In genomic region chr6:41871677-41872076, GRCh38 we compare ENCODE assay signal across 18 cellular contexts.
"Had no signal": no experiment of that assay in that cellular context is flagged by ENCODE, and none has a peak within 500 bp of the region (broad histone marks: within the 10 kb centered on the region; RNA-seq: fewer than 3 reads in every experiment).

No MANE protein-coding gene starts in this region.

- H3K4me3 ChIP-seq: esophagus muscularis mucosa, gastrocnemius medialis, heart right ventricle, psoas muscle, right lobe of liver, suprapubic skin, thyroid gland had no signal

- H3K36me3 ChIP-seq: right lobe of liver, suprapubic skin, thyroid gland had no signal

- DNase-seq: effector memory CD8-positive, alpha-beta T cell; gastrocnemius medialis; heart right ventricle; hypothalamus; kidney glomerular epithelial cell; mesendoderm; naive thymus-derived CD4-positive, alpha-beta T cell; nephron progenitor cell; psoas muscle; retina; stimulated activated CD4-positive, alpha-beta T cell treated with anti-CD3 and anti-CD28 coated beads, Interleukin-4, amount 100 ng/mL, for 1 hour; stimulated activated CD8-positive, alpha-beta memory T cell treated with anti-CD3 and anti-CD28 coated beads, Interleukin-4, amount 100 ng/mL, for 48 hours; stimulated activated naive CD8-positive, alpha-beta T cell treated with anti-CD3 and anti-CD28 coated beads, Interleukin-15, Interleukin-2, amounts not matched to agents 100 U/mL and 50 U/mL, for 24 hours; thyroid gland had no signal

- H3K27me3 ChIP-seq: esophagus muscularis mucosa, gastrocnemius medialis, heart right ventricle, right lobe of liver, suprapubic skin, thyroid gland had no signal

- H3K9me3 ChIP-seq: esophagus muscularis mucosa, gastrocnemius medialis, heart right ventricle, psoas muscle, right lobe of liver, suprapubic skin, thyroid gland had no signal

- H3K4me1 ChIP-seq: esophagus muscularis mucosa, gastrocnemius medialis, right lobe of liver, suprapubic skin, thyroid gland had no signal

- H3K27ac ChIP-seq: epithelial cell of prostate, esophagus muscularis mucosa, gastrocnemius medialis, heart right ventricle, psoas muscle, right lobe of liver, suprapubic skin, thyroid gland had no signal
